In genomic region chr7:135355377-135356048, GRCh38 we compare ENCODE assay signal across 27 cellular contexts.
DNase-seq lines count a peak whose midpoint lies in the region; ATAC-seq, FAIRE-seq and TF ChIP-seq lines count a peak whose summit lies in the region.
"Had no signal": no experiment of that assay in that cellular context is flagged by ENCODE, and none has a peak within 500 bp of the region (broad histone marks: within the 10 kb centered on the region; RNA-seq: fewer than 3 reads in every experiment).

No MANE protein-coding gene starts in this region.

- no peak for TF ChIP-seq EP300 in A549 (IDR thresholded peaks at IDR 0.05)

- H3K36me3 Mint-ChIP-seq in activated T-helper 17 cell treated with anti-CD3 and anti-CD28 coated beads, Interleukin-2, amount 50 U/mL, for 72 hours (ENCODE audit: low read depth) = no peaks in the 10 kb centered on the region
- H3K36me3 Mint-ChIP-seq in CD14-positive monocyte = no peaks in the 10 kb centered on the region

- intact Hi-C loops in Right ventricle myocardium superior (cut with DNase I) (no loop called here), CD14-positive monocyte (cut with micrococcal nuclease) (no loop called here)

- H3K4me2 ChIP-seq in A549 = peak overlapping the region; percentile 31; the same call in 2 of the 3 replicates

- 8% methylated on average over 4 of the region's 4 CpGs for WGBS in A549 (ENCODE audit: missing lambda C conversion rate)

- peaks cover 8% of the 10 kb centered on the region; the same call in 1 of the 3 replicates for H3K4me1 ChIP-seq in A549
- H3K4me1 ChIP-seq: BE2C had no signal

- POLR2A ChIA-PET in A549 (lab: Yijun Ruan, JAX) = no interaction called here

- H3K27me3 Mint-ChIP-seq in activated T-helper 17 cell treated with anti-CD3 and anti-CD28 coated beads, Interleukin-2, amount 50 U/mL, for 72 hours = no peaks in the 10 kb centered on the region
- H3K27me3 Mint-ChIP-seq in CD14-positive monocyte (ENCODE audit: low read depth in 3 of 3) = peaks cover 0 to 3% (median 3%) of the 10 kb centered on the region in 3 donors
- H3K27me3 Mint-ChIP-seq: CD4-positive, alpha-beta T cell had no signal

- TF ChIP-seq POLR2A in A549 (IDR thresholded peaks at IDR 0.05; ENCODE audit: low read length) = no peak

- H3K4me3 Mint-ChIP-seq in activated T-helper 17 cell treated with anti-CD3 and anti-CD28 coated beads, Interleukin-2, amount 50 U/mL, for 72 hours = no peak overlapping the region
- H3K4me3 Mint-ChIP-seq in CD14-positive monocyte = no peak overlapping the region
- H3K4me3 Mint-ChIP-seq: CD4-positive, alpha-beta T cell had no signal

- no peak overlapping the region for H3K4me3 ChIP-seq in A549
- H3K4me3 ChIP-seq: SK-N-MC had no signal

- H3K27ac Mint-ChIP-seq in activated T-helper 17 cell treated with anti-CD3 and anti-CD28 coated beads, Interleukin-2, amount 50 U/mL, for 72 hours = no peak overlapping the region
- no peak overlapping the region for H3K27ac Mint-ChIP-seq in CD14-positive monocyte
- H3K27ac Mint-ChIP-seq: CD4-positive, alpha-beta T cell had no signal

- ATAC-seq in A549 = peak in 1 of 2 experiments; percentile 68; a peak in 2 of 6 replicates
- peak; percentile 50 for ATAC-seq in GM21717 (IDR thresholded peaks at IDR 0.05; ENCODE audit: unreplicated experiment)
- peak; percentile 55 for ATAC-seq in activated T-helper 17 cell treated with anti-CD3 and anti-CD28 coated beads, Interleukin-2, amount 50 U/mL, for 72 hours (replicated peaks)
- ATAC-seq in Right ventricle myocardium superior (ENCODE audit: poor library complexity) = no peak
- ATAC-seq in GM18861 (IDR thresholded peaks at IDR 0.05; ENCODE audit: unreplicated experiment) = no peak

- no peak for TF ChIP-seq CTCF in A549 (IDR thresholded peaks at IDR 0.05)
- no peak for TF ChIP-seq CTCF in CD14-positive monocyte (IDR thresholded peaks at IDR 0.05)

- no peaks in the 10 kb centered on the region for H3K4me1 Mint-ChIP-seq in activated T-helper 17 cell treated with anti-CD3 and anti-CD28 coated beads, Interleukin-2, amount 50 U/mL, for 72 hours
- H3K4me1 Mint-ChIP-seq in CD14-positive monocyte = peaks cover 3% of the 10 kb centered on the region

- no peak for TF ChIP-seq RAD21 in A549 (conservative IDR thresholded peaks at IDR 0.05 in 1 of 2, IDR thresholded peaks at IDR 0.05 in 1 of 2)

- no peaks in the 10 kb centered on the region for H3K9me3 ChIP-seq in A549
- H3K9me3 ChIP-seq: BE2C had no signal

- CTCF ChIA-PET in A549 (lab: Yijun Ruan, JAX) = interaction anchor here (0.8 to 3.7 kb wide), 6 partner anchors 8 to 207 kb away, joined by 3 to 13 read pairs (median 3); no protein-coding TSS in a partner anchor

- H3K9me3 Mint-ChIP-seq in activated T-helper 17 cell treated with anti-CD3 and anti-CD28 coated beads, Interleukin-2, amount 50 U/mL, for 72 hours = no peaks in the 10 kb centered on the region
- H3K9me3 Mint-ChIP-seq in CD14-positive monocyte = peaks cover 0 to 1% (median 0%) of the 10 kb centered on the region in 7 donors
- H3K9me3 Mint-ChIP-seq: CD4-positive, alpha-beta T cell had no signal

- H3K27ac ChIP-seq in A549 = no peak overlapping the region
- H3K27ac ChIP-seq: SK-N-MC had no signal

- peak in 1 of 2 experiments; percentile 37 for DNase-seq in A549 (ENCODE audit: low read depth in 1 of 2, low spot score in 1 of 2)
- peak; percentile 22 for DNase-seq in kidney glomerular epithelial cell (lab: John Stamatoyannopoulos, UW)
- no peak for DNase-seq in Right ventricle myocardium superior
- DNase-seq in CD14-positive monocyte (ENCODE audit: low spot score) = no peak
- no peak for DNase-seq in AG08395 (ENCODE audit: low spot score)
- DNase-seq: BE2C; CD4-positive, alpha-beta T cell; COR-L47; DMS 273 treated with DMSO at 0.1 percent for 48 hours; DND-41; H7; KBM-7; NCI-H1092 treated with DMSO at 0.1 percent for 48 hours; NCI-H1436 treated with DMSO at 0.1 percent for 48 hours; NCI-H2029; NCI-H2171; NCI-H345; NCI-H524; OCI-M1; RPMI8226; SHP77 treated with DMSO at 0.1 percent for 48 hours had no signal

- no peak for FAIRE-seq in A549 (lab: Jason Lieb, UNC)
- FAIRE-seq: A204.1, GM12891 had no signal

TF ChIP-seq in A549, 52 proteins besides CTCF, POLR2A, EP300 and RAD21:
- TF ChIP-seq CHD2 (IDR thresholded peaks at IDR 0.05; ENCODE audit: low read length, partially characterized antibody) (no peak), FOSB (CRISPR knock-in tag; IDR thresholded peaks at IDR 0.05) (no peak), JUNB (IDR thresholded peaks at IDR 0.05) (no peak), HDAC2 (IDR thresholded peaks at IDR 0.05) (no peak), ZSCAN20 (CRISPR knock-in tag; IDR thresholded peaks at IDR 0.05) (no peak), HES2 (IDR thresholded peaks at IDR 0.05) (no peak), TP53 (CRISPR knock-in tag; IDR thresholded peaks at IDR 0.05) (no peak)

Comparison
In these comparisons a context has a peak if more than half of its experiments do, and no peak if none do; other contexts are left out.
1. ATAC-seq: peak in GM21717 (single experiment) and activated T-helper 17 cell treated with anti-CD3 and anti-CD28 coated beads, Interleukin-2, amount 50 U/mL, for 72 hours (single experiment); none in Right ventricle myocardium superior (single experiment) and GM18861 (single experiment).